3 cellular contexts compared by ENCODE assay signal in genomic region chr19:35051268-35051667, GRCh38. TPM values are rescaled to one million over a fixed set of nuclear protein-coding genes. Genes with fewer than 3 reads are reported as not detected.
"Had no signal": no experiment of that assay in that cellular context is flagged by ENCODE, and none has a peak within 500 bp of the region (broad histone marks: within the 10 kb centered on the region; RNA-seq: fewer than 3 reads in every experiment).

No MANE protein-coding gene starts in this region.

RNA-seq across cellular contexts. Expression of gene HPN, which starts 9.7 kb away (rescaled TPM):
- total RNA-seq: HFFc6, HT1080, IMR-90 had no signal
- polyA plus RNA-seq: IMR-90 had no signal
